8 cellular contexts compared by ENCODE assay signal in genomic region chr22:23225724-23226496, GRCh38. TPM values are rescaled to one million over a fixed set of nuclear protein-coding genes. Genes with fewer than 3 reads are reported as not detected.
A peak's percentile ranks its signal among the peaks of the same experiment; 100 is the strongest.
DNase-seq lines count a peak whose midpoint lies in the region; ATAC-seq lines count a peak whose summit lies in the region.

No MANE protein-coding gene starts in this region.

- H3K27ac ChIP-seq in CD4-positive, CD25-positive, alpha-beta regulatory T cell (ENCODE audit: insufficient read depth, low read length, poor library complexity, severe bottlenecking) = peak overlapping the region; percentile 53

- peak in 1 of 2 donors; percentile 61 for ATAC-seq in CD4-positive, CD25-positive, alpha-beta regulatory T cell (ENCODE audit: low read depth in 2 of 2)
- ATAC-seq in natural killer cell treated with Interleukin-12 subunit alpha and Interleukin-12 subunit beta and Interleukin-15 and Interleukin-18, amount 100 ng/mL, for 72 hours = peak; percentile 53 to 56
- ATAC-seq in GM21381 (IDR thresholded peaks at IDR 0.05; ENCODE audit: unreplicated experiment) (no peak), GM19395 (IDR thresholded peaks at IDR 0.05; ENCODE audit: unreplicated experiment) (no peak)

- H3K4me3 ChIP-seq in CD4-positive, CD25-positive, alpha-beta regulatory T cell (ENCODE audit: low read depth, low read length) = no peak overlapping the region

- H3K27ac Mint-ChIP-seq in CD4-positive, CD25-positive, alpha-beta regulatory T cell = peak overlapping the region; percentile 25 to 90 (median 80)
- H3K27ac Mint-ChIP-seq in natural killer cell treated with Interleukin-12 subunit alpha and Interleukin-12 subunit beta and Interleukin-15 and Interleukin-18, amount 100 ng/mL, for 72 hours = peak overlapping the region; percentile 60 to 72

- H3K27me3 Mint-ChIP-seq in CD4-positive, CD25-positive, alpha-beta regulatory T cell = no peaks in the 10 kb centered on the region
- no peaks in the 10 kb centered on the region for H3K27me3 Mint-ChIP-seq in natural killer cell treated with Interleukin-12 subunit alpha and Interleukin-12 subunit beta and Interleukin-15 and Interleukin-18, amount 100 ng/mL, for 72 hours

- H3K9me3 ChIP-seq in CD4-positive, CD25-positive, alpha-beta regulatory T cell (ENCODE audit: control insufficient read depth in 2 of 2, low read length in 2 of 2) = peaks cover 19 to 27% of the 10 kb centered on the region in 2 experiments

- peaks cover 10 to 70% (median 35%) of the 10 kb centered on the region in 4 donors for H3K4me1 Mint-ChIP-seq in CD4-positive, CD25-positive, alpha-beta regulatory T cell
- H3K4me1 Mint-ChIP-seq in natural killer cell treated with Interleukin-12 subunit alpha and Interleukin-12 subunit beta and Interleukin-15 and Interleukin-18, amount 100 ng/mL, for 72 hours (ENCODE audit: low read depth in 2 of 2) = peaks cover 59 to 66% of the 10 kb centered on the region in 2 donors

- peak in 2 of 3 donors; percentile 33 to 76 for DNase-seq in CD4-positive, CD25-positive, alpha-beta regulatory T cell
- DNase-seq in NCI-H460 (ENCODE audit: extremely low read depth, low read depth) = peak; percentile 62
- peak; percentile 64 for DNase-seq in cerebellum (ENCODE audit: low spot score)
- no peak for DNase-seq in natural killer cell treated with Interleukin-12 subunit alpha and Interleukin-12 subunit beta and Interleukin-15 and Interleukin-18, amount 100 ng/mL, for 72 hours (ENCODE audit: low spot score)
- no peak for DNase-seq in occipital lobe (lab: John Stamatoyannopoulos, UW)
- no peak for DNase-seq in stimulated activated CD4-positive, alpha-beta T cell treated with anti-CD3 and anti-CD28 coated beads, Interleukin-12 subunit alpha, Interleukin-12 subunit beta, amount 100 ng/mL, for 4 hours

- H3K9me3 Mint-ChIP-seq in CD4-positive, CD25-positive, alpha-beta regulatory T cell = peaks cover 3 to 25% (median 7%) of the 10 kb centered on the region in 7 donors
- H3K9me3 Mint-ChIP-seq in natural killer cell treated with Interleukin-12 subunit alpha and Interleukin-12 subunit beta and Interleukin-15 and Interleukin-18, amount 100 ng/mL, for 72 hours = peaks cover 5% of the 10 kb centered on the region

- H3K4me3 Mint-ChIP-seq in CD4-positive, CD25-positive, alpha-beta regulatory T cell = peak overlapping the region in 3 of 4 donors; percentile 34 to 74 (median 45)
- H3K4me3 Mint-ChIP-seq in natural killer cell treated with Interleukin-12 subunit alpha and Interleukin-12 subunit beta and Interleukin-15 and Interleukin-18, amount 100 ng/mL, for 72 hours = peak overlapping the region; percentile 21

- H3K27me3 ChIP-seq in CD4-positive, CD25-positive, alpha-beta regulatory T cell (ENCODE audit: control insufficient read depth, insufficient read depth, low read length) = no peaks in the 10 kb centered on the region

- peaks cover 29% of the 10 kb centered on the region for H3K36me3 Mint-ChIP-seq in CD4-positive, CD25-positive, alpha-beta regulatory T cell
- H3K36me3 Mint-ChIP-seq in natural killer cell treated with Interleukin-12 subunit alpha and Interleukin-12 subunit beta and Interleukin-15 and Interleukin-18, amount 100 ng/mL, for 72 hours = peaks cover 27% of the 10 kb centered on the region

- peaks cover 20% of the 10 kb centered on the region for H3K4me1 ChIP-seq in CD4-positive, CD25-positive, alpha-beta regulatory T cell (ENCODE audit: control insufficient read depth, insufficient read depth, low read length, poor library complexity, severe bottlenecking)

- no peaks in the 10 kb centered on the region for H3K36me3 ChIP-seq in CD4-positive, CD25-positive, alpha-beta regulatory T cell (ENCODE audit: control insufficient read depth, insufficient read depth, low read length)

RNA-seq across cellular contexts. Expression of gene BCR, which starts 45.6 kb away (rescaled TPM):
- total RNA-seq in CD4-positive, CD25-positive, alpha-beta regulatory T cell = 66.3 TPM
- 1 to 10 TPM; 2.6 to 7.1 (median 2.8) TPM for polyA plus RNA-seq in CD4-positive, CD25-positive, alpha-beta regulatory T cell
- 21.2 and 23.2 TPM in 2 replicates for total RNA-seq in NCI-H460 (2014; rRNA removed; shearing (Covaris generic))
- polyA plus RNA-seq in NCI-H460 (2014; cell fraction: nucleus; rRNA removed) = 13.0 and 17.2 TPM in 2 replicates
- total RNA-seq in cerebellum (57.5 TPM), occipital lobe (53.2 TPM)
- total RNA-seq in natural killer cell treated with Interleukin-12 subunit alpha and Interleukin-12 subunit beta and Interleukin-15 and Interleukin-18, amount 100 ng/mL, for 72 hours = 10 to 100 TPM; 55.4 to 65.8 TPM

Comparison
In these comparisons a context has a peak if more than half of its experiments do, and no peak if none do; other contexts are left out.
1. ATAC-seq: peak in natural killer cell treated with Interleukin-12 subunit alpha and Interleukin-12 subunit beta and Interleukin-15 and Interleukin-18, amount 100 ng/mL, for 72 hours (2 of 2); none in GM21381 (single experiment) and GM19395 (single experiment).
2. DNase-seq: peak in CD4-positive, CD25-positive, alpha-beta regulatory T cell (2 of 3), NCI-H460 (single experiment) and cerebellum (single experiment); none in natural killer cell treated with Interleukin-12 subunit alpha and Interleukin-12 subunit beta and Interleukin-15 and Interleukin-18, amount 100 ng/mL, for 72 hours (single experiment), occipital lobe (single experiment) and stimulated activated CD4-positive, alpha-beta T cell treated with anti-CD3 and anti-CD28 coated beads, Interleukin-12 subunit alpha, Interleukin-12 subunit beta, amount 100 ng/mL, for 4 hours (single experiment).